ENCODE assay signal across 8 cellular contexts in the genomic region with DNA sequence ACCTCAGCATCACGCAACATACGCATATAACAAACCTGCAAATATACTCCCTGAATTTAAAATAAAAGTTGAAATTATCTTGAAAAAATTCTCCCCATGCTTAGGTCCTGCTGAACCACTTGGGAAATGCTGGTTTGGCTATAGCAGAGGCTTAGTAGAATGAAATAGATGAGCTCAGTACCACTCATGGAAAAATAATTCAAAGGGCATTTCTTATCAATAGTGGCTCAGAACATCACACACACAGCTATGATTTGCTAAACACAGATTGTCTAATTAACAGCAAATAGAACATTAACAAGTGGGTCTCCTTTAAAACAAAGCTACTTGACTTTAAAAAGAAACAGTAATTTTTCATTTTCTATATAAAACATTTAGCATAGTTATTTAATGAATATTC. TPM values are rescaled to one million over a fixed set of nuclear protein-coding genes. Genes with fewer than 3 reads are reported as not detected.
"Had no signal": no experiment of that assay in that cellular context is flagged by ENCODE, and none has a peak within 500 bp of the region (broad histone marks: within the 10 kb centered on the region; RNA-seq: fewer than 3 reads in every experiment).

No MANE protein-coding gene starts in this region.

- FAIRE-seq: G401.6, GM12878, GM12891, GM12892, GM18507, GM19239 had no signal

- H3K4me3 ChIP-seq: GM12878 had no signal

- DNase-seq: GDM1, GF-D8 had no signal

- ATAC-seq: GM12878 had no signal

RNA-seq across cellular contexts. Expression of gene ELMOD1, which starts 21.5 kb away (rescaled TPM):
- total RNA-seq: GM12878 had no signal
- polyA plus RNA-seq: GM12878 had no signal
